9 cellular contexts compared by ENCODE assay signal in the genomic region with DNA sequence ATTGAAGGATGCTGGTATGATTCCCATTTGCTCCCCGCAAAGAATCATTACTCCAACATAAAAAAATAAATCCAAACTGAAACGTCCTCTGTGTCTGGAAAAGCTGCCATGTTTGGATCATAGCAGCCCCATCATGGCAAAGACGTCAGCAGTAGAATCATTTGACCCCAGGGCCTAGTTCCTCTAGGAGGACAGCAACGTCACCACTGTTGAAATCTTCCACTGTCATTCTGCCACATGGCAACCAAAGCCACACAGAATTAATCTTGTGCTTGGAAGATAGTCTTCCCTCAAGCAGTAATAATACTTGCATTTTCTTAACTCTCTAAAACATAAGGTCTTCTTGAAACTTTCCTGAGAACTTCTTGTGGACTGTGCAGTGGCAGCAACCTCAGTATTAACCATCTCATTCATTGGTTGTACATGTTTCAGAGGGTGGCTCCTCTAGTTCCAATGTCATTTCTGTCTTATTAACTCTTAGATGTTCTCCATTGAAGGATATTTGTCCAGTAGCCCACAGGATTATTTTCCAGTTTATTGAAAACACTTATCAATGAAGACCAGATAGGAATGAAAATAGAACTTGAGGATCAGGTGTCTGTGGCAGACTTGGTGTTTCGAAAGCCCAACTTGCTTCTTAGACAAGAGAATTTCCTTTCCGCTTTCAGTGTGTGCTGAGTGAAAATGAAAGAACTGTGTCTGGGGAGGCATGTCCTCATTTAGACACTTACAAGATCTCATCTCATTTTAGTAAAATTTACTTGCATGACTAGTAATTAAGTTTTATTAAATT. TPM values are rescaled to one million over a fixed set of nuclear protein-coding genes. Genes with fewer than 3 reads are reported as not detected.
A peak's percentile ranks its signal among the peaks of the same experiment; 100 is the strongest.
DNase-seq lines count a peak whose midpoint lies in the region; ATAC-seq and FAIRE-seq lines count a peak whose summit lies in the region.
"Had no signal": no experiment of that assay in that cellular context is flagged by ENCODE, and none has a peak within 500 bp of the region (broad histone marks: within the 10 kb centered on the region; RNA-seq: fewer than 3 reads in every experiment).

No MANE protein-coding gene starts in this region.

- no peak overlapping the region for H4K8ac ChIP-seq in trophoblast cell (ENCODE audit: low read depth, low read length)

- H4K12ac ChIP-seq in trophoblast cell (ENCODE audit: low read depth, low read length) = no peak overlapping the region

- no peak overlapping the region for H3K4me3 ChIP-seq in trophoblast cell (ENCODE audit: low read depth, low read length)

- no peak overlapping the region for H2AK5ac ChIP-seq in trophoblast cell (ENCODE audit: low read length)

- peaks cover 3 to 14% of the 10 kb centered on the region in 2 experiments for H3K4me1 ChIP-seq in trophoblast cell (ENCODE audit: control insufficient read depth in 1 of 2, insufficient read depth in 2 of 2, low read length in 2 of 2)

- H3K79me2 ChIP-seq in trophoblast cell (ENCODE audit: control insufficient read depth, insufficient read depth, low read length, poor library complexity) = no peaks in the 10 kb centered on the region

- H3K18ac ChIP-seq in trophoblast cell (ENCODE audit: low read length) = no peak overlapping the region

- H2BK5ac ChIP-seq in trophoblast cell (ENCODE audit: low read depth, low read length, poor library complexity) = no peak overlapping the region

- FAIRE-seq in RCC 7860 (lab: Jason Lieb, UNC) = no peak

- no peak overlapping the region for H3K14ac ChIP-seq in trophoblast cell (ENCODE audit: low read length)

- H3K9ac ChIP-seq in trophoblast cell (ENCODE audit: low read length) = no peak overlapping the region

- no peaks in the 10 kb centered on the region for H3K27me3 ChIP-seq in trophoblast cell (ENCODE audit: insufficient read depth, low read length)

- H2BK12ac ChIP-seq in trophoblast cell (ENCODE audit: low read length) = peak overlapping the region; percentile 61

- H3K36me3 ChIP-seq in trophoblast cell (ENCODE audit: control insufficient read depth in 1 of 2, insufficient read depth in 2 of 2, low read length in 2 of 2) = no peaks in the 10 kb centered on the region

- H3K9me3 ChIP-seq in trophoblast cell (ENCODE audit: insufficient read depth, low read depth, low read length) = no peaks in the 10 kb centered on the region

- ATAC-seq in GM19025 (IDR thresholded peaks at IDR 0.05; ENCODE audit: low read depth, unreplicated experiment) (peak; percentile 97), HG02642 (IDR thresholded peaks at IDR 0.05; ENCODE audit: poor library complexity, unreplicated experiment) (peak; percentile 97), HG03575 (IDR thresholded peaks at IDR 0.05; ENCODE audit: extremely low read depth, insufficient number of reproducible peaks, low FRiP score, unreplicated experiment) (peak; percentile 90)

- peaks cover 17% of the 10 kb centered on the region for H3K79me1 ChIP-seq in trophoblast cell (ENCODE audit: low read length)

- H3K4ac ChIP-seq in trophoblast cell (ENCODE audit: low read depth, low read length) = no peak overlapping the region

- no peak overlapping the region for H2AFZ ChIP-seq in trophoblast cell (ENCODE audit: insufficient read depth, low read length, poor library complexity)

- WGBS in trophoblast cell (ENCODE audit: extremely low coverage, insufficient coverage, insufficient read length) = no CpG with 5 or more reads among the region's 6 CpGs

- no peak overlapping the region for H2BK120ac ChIP-seq in trophoblast cell (ENCODE audit: insufficient read depth, low read length, poor library complexity)

- intact Hi-C loops in posterior vena cava (cut with DNase I) = no loop called here

- no peak overlapping the region for H3K4me2 ChIP-seq in trophoblast cell (ENCODE audit: low read length)

- no peak overlapping the region for H3K27ac ChIP-seq in trophoblast cell (ENCODE audit: low read depth, low read length)

- no peak for DNase-seq in trophoblast cell
- no peak for DNase-seq in posterior vena cava (ENCODE audit: low spot score)
- no peak for DNase-seq in GOT3 (lab: John Stamatoyannopoulos, UW)
- DNase-seq in COLO829 (ENCODE audit: low spot score) = no peak
- no peak for DNase-seq in RCC 7860 (ENCODE audit: low spot score)
- DNase-seq: stimulated activated CD4-positive, alpha-beta T cell treated with anti-CD3 and anti-CD28 coated beads, Interleukin-1b, Interleukin-23, amount 100 ng/mL, for 48 hours had no signal

- no peak overlapping the region for H3K23ac ChIP-seq in trophoblast cell (ENCODE audit: low read length)

- H4K91ac ChIP-seq in trophoblast cell (ENCODE audit: low read depth, low read length) = no peak overlapping the region

RNA-seq across cellular contexts. Expression of a gene that starts 28.8 kb away (rescaled TPM):
- 33.1 and 34.2 TPM in 2 replicates for polyA plus RNA-seq in trophoblast cell (2013)
- 10 to 100 TPM; 71.2 to 73.0 TPM for total RNA-seq in posterior vena cava
